32 cellular contexts compared by ENCODE assay signal in genomic region chr1:89892816-89893215, GRCh38.
"Had no signal": no experiment of that assay in that cellular context is flagged by ENCODE, and none has a peak within 500 bp of the region (broad histone marks: within the 10 kb centered on the region; RNA-seq: fewer than 3 reads in every experiment).

No MANE protein-coding gene starts in this region.

- H3K4me3 ChIP-seq: MG63 had no signal

- H3K27ac Mint-ChIP-seq: activated CD4-positive, alpha-beta memory T cell treated with anti-CD3 and anti-CD28 coated beads, Interleukin-2, amount 10 ng/mL, durations not matched to agents 7 days and 5 days; activated CD8-positive, alpha-beta memory T cell treated with anti-CD3 and anti-CD28 coated beads, Interleukin-2, amount 10 ng/mL, durations not matched to agents 7 days and 5 days; activated naive CD8-positive, alpha-beta T cell treated with anti-CD3 and anti-CD28 coated beads for 36 hours; activated T-cell treated with anti-CD3 and anti-CD28 coated beads, Interleukin-2, amount 50 U/mL, for 72 hours; activated T-helper 17 cell treated with anti-CD3 and anti-CD28 coated beads, Interleukin-2, amount 50 U/mL, for 72 hours had no signal

- DNase-seq: activated CD4-positive, alpha-beta memory T cell treated with anti-CD3 and anti-CD28 coated beads, Interleukin-2, amount 10 ng/mL, durations not matched to agents 7 days and 5 days; activated CD4-positive, alpha-beta T cell treated with anti-CD3 and anti-CD28 coated beads for 48 hours; activated CD8-positive, alpha-beta memory T cell treated with anti-CD3 and anti-CD28 coated beads for 24 hours; activated CD8-positive, alpha-beta memory T cell treated with anti-CD3 and anti-CD28 coated beads, Interleukin-2, amount 10 ng/mL, durations not matched to agents 7 days and 5 days; activated CD8-positive, alpha-beta memory T cell treated with anti-CD3 and anti-CD28 coated beads, Interleukin-2, amount 50 U/mL, for 48 hours; activated effector memory CD4-positive, alpha-beta T cell treated with anti-CD3 and anti-CD28 coated beads, Interleukin-2, amount 50 U/mL, for 16 hours; activated naive CD4-positive, alpha-beta T cell; activated naive CD4-positive, alpha-beta T cell treated with anti-CD3 and anti-CD28 coated beads, Interleukin-2, amount 50 U/mL, for 16 hours; activated naive CD8-positive, alpha-beta T cell treated with anti-CD3 and anti-CD28 coated beads for 36 hours; activated T-cell treated with anti-CD3 and anti-CD28 coated beads, Interleukin-2, amount 50 U/mL, for 72 hours; amniotic stem cell; aorta; brain microvascular endothelial cell; central memory CD4-positive, alpha-beta T cell; MG63; NCI-H1048; NCI-H1105 treated with DMSO at 0.1 percent for 48 hours; NCI-H1436; NCI-H1694; NCI-H1930; NCI-H2081 treated with DMSO at 0.1 percent for 48 hours; NCI-H226; NCI-H446 treated with DMSO at 0.1 percent for 48 hours; NCI-H524; NCI-H69; NK-92 treated with Interleukin-12 subunit alpha and Interleukin-12 subunit beta, amount 100 ng/mL, for 24 hours; PC-3; Right ventricle myocardium superior; SW 1271; T-helper 1 cell had no signal

- H3K36me3 ChIP-seq: brain microvascular endothelial cell, MG63 had no signal

- ATAC-seq: activated CD4-positive, CD25-positive, alpha-beta regulatory T cell treated with anti-CD3 and anti-CD28 coated beads, Interleukin-2, amount 50 U/mL, for 24 hours; activated CD8-positive, alpha-beta memory T cell treated with anti-CD3 and anti-CD28 coated beads, Interleukin-2, amount 10 ng/mL, durations not matched to agents 7 days and 5 days; activated T-cell treated with anti-CD3 and anti-CD28 coated beads, Interleukin-2, amount 50 U/mL, for 72 hours; activated T-helper 17 cell treated with anti-CD3 and anti-CD28 coated beads, Interleukin-2, amount 50 U/mL, for 72 hours; PC-3 had no signal

- H3K4me3 Mint-ChIP-seq: activated CD4-positive, alpha-beta memory T cell treated with anti-CD3 and anti-CD28 coated beads, Interleukin-2, amount 10 ng/mL, durations not matched to agents 7 days and 5 days; activated CD8-positive, alpha-beta memory T cell treated with anti-CD3 and anti-CD28 coated beads, Interleukin-2, amount 10 ng/mL, durations not matched to agents 7 days and 5 days; activated naive CD8-positive, alpha-beta T cell treated with anti-CD3 and anti-CD28 coated beads for 36 hours; activated T-cell treated with anti-CD3 and anti-CD28 coated beads, Interleukin-2, amount 50 U/mL, for 72 hours; activated T-helper 17 cell treated with anti-CD3 and anti-CD28 coated beads, Interleukin-2, amount 50 U/mL, for 72 hours had no signal

- H3K9me3 Mint-ChIP-seq: activated CD4-positive, alpha-beta memory T cell treated with anti-CD3 and anti-CD28 coated beads, Interleukin-2, amount 10 ng/mL, durations not matched to agents 7 days and 5 days; activated naive CD8-positive, alpha-beta T cell treated with anti-CD3 and anti-CD28 coated beads for 36 hours; activated T-cell treated with anti-CD3 and anti-CD28 coated beads, Interleukin-2, amount 50 U/mL, for 72 hours; activated T-helper 17 cell treated with anti-CD3 and anti-CD28 coated beads, Interleukin-2, amount 50 U/mL, for 72 hours had no signal

- H3K27me3 Mint-ChIP-seq: activated CD4-positive, alpha-beta memory T cell treated with anti-CD3 and anti-CD28 coated beads, Interleukin-2, amount 10 ng/mL, durations not matched to agents 7 days and 5 days; activated CD8-positive, alpha-beta memory T cell treated with anti-CD3 and anti-CD28 coated beads, Interleukin-2, amount 10 ng/mL, durations not matched to agents 7 days and 5 days; activated naive CD8-positive, alpha-beta T cell treated with anti-CD3 and anti-CD28 coated beads for 36 hours; activated T-helper 17 cell treated with anti-CD3 and anti-CD28 coated beads, Interleukin-2, amount 50 U/mL, for 72 hours had no signal

- H3K27me3 ChIP-seq: brain microvascular endothelial cell, MG63 had no signal
